Comparison of ENCODE assay signal across 8 cellular contexts in the genomic region with DNA sequence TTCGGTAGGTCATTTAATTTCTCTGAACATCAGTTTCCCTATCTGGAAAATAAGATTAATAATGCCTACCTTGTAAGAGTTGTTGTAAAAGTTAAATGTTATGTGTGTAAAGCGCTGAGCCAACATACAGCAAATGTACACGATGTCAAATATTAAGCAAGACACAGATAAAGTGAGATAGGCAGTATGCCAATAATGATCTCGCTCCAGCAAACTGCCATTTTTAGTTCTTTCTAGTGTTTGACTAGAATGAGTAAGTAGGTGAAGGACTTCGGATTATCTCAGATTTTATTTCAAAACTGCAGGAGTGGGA. TPM values are rescaled to one million over a fixed set of nuclear protein-coding genes. Genes with fewer than 3 reads are reported as not detected.
DNase-seq lines count a peak whose midpoint lies in the region; ATAC-seq and TF ChIP-seq lines count a peak whose summit lies in the region.

No MANE protein-coding gene starts in this region.

- peak overlapping the region; percentile 91 for H2AFZ ChIP-seq in GM23248

- ATAC-seq in GM21576 (IDR thresholded peaks at IDR 0.05; ENCODE audit: unreplicated experiment): no peak

- H3K9ac ChIP-seq in GM23248 (peak overlapping the region; percentile 87), SK-N-MC (ENCODE audit: insufficient read length) (peak overlapping the region; percentile 56), skeletal muscle tissue (ENCODE audit: low read depth in 1 of 3, low read length in 3 of 3) (peak overlapping the region; percentile 98 to 99 (median 99))

- H3F3A ChIP-seq in GM23248 (ENCODE audit: insufficient read depth): peaks cover 8% of the 10 kb centered on the region

- intact Hi-C loops in Calu3 (cut with micrococcal nuclease; ENCODE audit: unreplicated experiment): loop anchor here (5.0 kb wide), 1 partner anchor 102 kb away; no protein-coding TSS in a partner anchor

- no peaks in the 10 kb centered on the region for H4K20me1 ChIP-seq in GM23248 (ENCODE audit: insufficient read depth)

- no peaks in the 10 kb centered on the region for H3K9me3 Mint-ChIP-seq in Calu3 (ENCODE audit: low read depth, unreplicated experiment)

- H3K27ac ChIP-seq in GM23248: peak overlapping the region; percentile 61
- no peak overlapping the region for H3K27ac ChIP-seq in SK-N-MC
- peak overlapping the region; percentile 99 for H3K27ac ChIP-seq in skeletal muscle tissue (ENCODE audit: low read depth, low read length)

- H3K27me3 ChIP-seq in GM23248 (replicated peaks; ENCODE audit: insufficient read depth): no peaks in the 10 kb centered on the region
- no peaks in the 10 kb centered on the region for H3K27me3 ChIP-seq in skeletal muscle tissue (ENCODE audit: control insufficient read depth in 3 of 3, insufficient read depth in 3 of 3, low read length in 3 of 3)

- in situ Hi-C loops in GM23248 (cut with MboI): no loop called here

- no peaks in the 10 kb centered on the region for H3K36me3 ChIP-seq in GM23248 (ENCODE audit: low read depth)
- no peaks in the 10 kb centered on the region for H3K36me3 ChIP-seq in SK-N-MC (ENCODE audit: insufficient read depth, low read length)
- peaks cover 0 to 2% (median 0%) of the 10 kb centered on the region in 3 donors for H3K36me3 ChIP-seq in skeletal muscle tissue (ENCODE audit: control insufficient read depth in 3 of 3, insufficient read depth in 3 of 3, low read length in 3 of 3)

- peak overlapping the region; percentile 75 for H3K27ac Mint-ChIP-seq in Calu3 (ENCODE audit: unreplicated experiment)

- H3K4me3 ChIP-seq in GM23248 (peak overlapping the region; percentile 87), SK-N-MC (peak overlapping the region; percentile 81), fibroblast of villous mesenchyme (ENCODE audit: low read depth, low read length) (peak overlapping the region; percentile 95), skeletal muscle tissue (ENCODE audit: low read length in 3 of 3) (peak overlapping the region; percentile 96 to 98 (median 96))

- H3K4me1 ChIP-seq in GM23248 (ENCODE audit: insufficient read depth): peaks cover 21% of the 10 kb centered on the region
- H3K4me1 ChIP-seq in skeletal muscle tissue (ENCODE audit: control insufficient read depth in 3 of 3, insufficient read depth in 3 of 3, low read length in 3 of 3): peaks cover 20 to 40% (median 20%) of the 10 kb centered on the region in 3 donors

- H3K36me3 Mint-ChIP-seq in Calu3 (ENCODE audit: insufficient read depth, unreplicated experiment): peaks cover 13% of the 10 kb centered on the region

- CTCF ChIA-PET in Calu3 (lab: Charles Lee): no interaction called here

- H3K4me3 Mint-ChIP-seq in Calu3 (ENCODE audit: low read depth, unreplicated experiment): peak overlapping the region; percentile 92

- H3K79me2 ChIP-seq in GM23248 (ENCODE audit: insufficient read depth): peaks cover 47% of the 10 kb centered on the region

- H3K4me2 ChIP-seq in GM23248 (ENCODE audit: unreplicated experiment): peak overlapping the region; percentile 84

- no peaks in the 10 kb centered on the region for H3K27me3 Mint-ChIP-seq in Calu3 (ENCODE audit: unreplicated experiment)

- H3K4me1 Mint-ChIP-seq in Calu3 (ENCODE audit: low read depth, unreplicated experiment): peaks cover 9% of the 10 kb centered on the region

- 20 to 22% methylated on average over 5 of the region's 5 CpGs for whole genome bisulfite sequencing in GM23248 (ENCODE audit: low coverage in 1 of 2, low lambda C conversion rate in 2 of 2, missing lambda C conversion rate in 2 of 2), 2 experiments

- no TSS peak for BruUV-seq in Calu3 (replicated peaks; lab: Mats Ljungman, UMichigan)

- TF ChIP-seq CTCF in Calu3 (IDR thresholded peaks at IDR 0.05; ENCODE audit: unreplicated experiment) (no peak), fibroblast of villous mesenchyme (IDR thresholded peaks at IDR 0.05; ENCODE audit: insufficient read depth, low read depth, low read length) (no peak)

- H3K9me3 ChIP-seq in GM23248 (ENCODE audit: low read depth): no peaks in the 10 kb centered on the region
- no peaks in the 10 kb centered on the region for H3K9me3 ChIP-seq in SK-N-MC (ENCODE audit: low read depth, low read length)
- no peaks in the 10 kb centered on the region for H3K9me3 ChIP-seq in skeletal muscle tissue (ENCODE audit: control insufficient read depth in 3 of 3, low read length in 3 of 3)

- no peaks in the 10 kb centered on the region for H3K9me2 ChIP-seq in GM23248 (ENCODE audit: insufficient read depth)

- DNase-seq in Calu3: no peak
- no peak for DNase-seq in GM23248
- DNase-seq in SK-N-MC (ENCODE audit: low read depth, low spot score): no peak
- DNase-seq in fibroblast of villous mesenchyme (ENCODE audit: low read depth): peak; percentile 76
- DNase-seq in NCI-H526 (lab: John Stamatoyannopoulos, UW): no peak
- DNase-seq in AG20443 (ENCODE audit: low spot score): no peak

RNA-seq across cellular contexts. Expression of gene DHRS7, which starts 0.8 kb away (rescaled TPM):
- total RNA-seq in Calu3 (2022) (34.9 and 39.3 TPM in 2 replicates), fibroblast of villous mesenchyme (70.9 and 72.5 TPM in 2 replicates), skeletal muscle tissue (139 TPM)
- total RNA-seq in GM23248 (2014; rRNA removed; shearing (Covaris generic)): 55.0 and 82.6 TPM in 2 replicates
- polyA plus RNA-seq in GM23248 (2016; fragmentation: Nextera tagmentation; extraction: Ambion mirVana): 88.9 and 89.8 TPM in 2 replicates
